1 cellular context compared by ENCODE assay signal in the genomic region with DNA sequence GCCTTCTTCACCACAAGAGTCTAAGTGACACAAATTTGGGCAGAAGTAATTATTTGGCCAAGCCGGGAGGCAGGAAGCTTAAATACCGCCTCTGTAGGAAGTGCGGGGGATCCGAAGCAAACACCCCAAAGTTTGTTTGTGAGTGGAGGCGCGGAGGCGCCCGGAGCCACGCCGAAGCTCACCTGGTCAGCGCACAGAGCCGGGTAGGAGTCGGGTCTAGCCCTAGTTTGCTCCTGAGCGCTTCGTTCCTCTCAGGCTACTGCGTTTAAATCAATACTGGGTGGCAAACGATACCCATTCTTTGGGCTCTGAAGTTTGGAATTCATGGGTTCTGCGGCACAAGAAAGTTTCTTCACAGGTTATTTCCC.
A peak's percentile ranks its signal among the peaks of the same experiment; 100 is the strongest.
TF ChIP-seq lines count a peak whose summit lies in the region.

No MANE protein-coding gene starts in this region.

TF ChIP-seq in H1, 55 proteins besides CTCF, POLR2A, EP300 and RAD21 (continued from another document):
- TF ChIP-seq, protein P1, sequence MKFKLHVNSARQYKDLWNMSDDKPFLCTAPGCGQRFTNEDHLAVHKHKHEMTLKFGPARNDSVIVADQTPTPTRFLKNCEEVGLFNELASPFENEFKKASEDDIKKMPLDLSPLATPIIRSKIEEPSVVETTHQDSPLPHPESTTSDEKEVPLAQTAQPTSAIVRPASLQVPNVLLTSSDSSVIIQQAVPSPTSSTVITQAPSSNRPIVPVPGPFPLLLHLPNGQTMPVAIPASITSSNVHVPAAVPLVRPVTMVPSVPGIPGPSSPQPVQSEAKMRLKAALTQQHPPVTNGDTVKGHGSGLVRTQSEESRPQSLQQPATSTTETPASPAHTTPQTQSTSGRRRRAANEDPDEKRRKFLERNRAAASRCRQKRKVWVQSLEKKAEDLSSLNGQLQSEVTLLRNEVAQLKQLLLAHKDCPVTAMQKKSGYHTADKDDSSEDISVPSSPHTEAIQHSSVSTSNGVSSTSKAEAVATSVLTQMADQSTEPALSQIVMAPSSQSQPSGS (IDR thresholded peaks at IDR 0.05; ENCODE audit: low read length), result no peak
- TF ChIP-seq GTF2F1 (IDR thresholded peaks at IDR 0.05; ENCODE audit: borderline replicate concordance, low read depth, low read length) (no peak), NANOG (IDR thresholded peaks at IDR 0.05; ENCODE audit: insufficient read depth, low read depth, low read length, poor library complexity, severe bottlenecking) (no peak), TAF7 (optimal IDR thresholded peaks at IDR 0.05; ENCODE audit: borderline replicate concordance, low read depth, low read length) (no peak), EGR1 (IDR thresholded peaks at IDR 0.05; ENCODE audit: borderline replicate concordance, low read depth, low read length) (no peak), BCL11A (IDR thresholded peaks at IDR 0.05; ENCODE audit: low read depth in 2 of 2, low read length in 2 of 2) (no peak), TBP (IDR thresholded peaks at IDR 0.05; ENCODE audit: low read depth, low read length) (0 out of 2 replicates have a peak, but pooled peaks have one; percentile 3), KDM1A (IDR thresholded peaks at IDR 0.05; ENCODE audit: borderline replicate concordance, low read length) (no peak), CBX5 (IDR thresholded peaks at IDR 0.05; ENCODE audit: low read depth, low read length) (no peak), YY1 (IDR thresholded peaks at IDR 0.05; ENCODE audit: low read depth, low read length) (0 out of 2 replicates have a peak, but pooled peaks have one; percentile 24), CBX8 (IDR thresholded peaks at IDR 0.05; ENCODE audit: borderline replicate concordance, low read depth, low read length) (no peak)
- TF ChIP-seq, protein P2, sequence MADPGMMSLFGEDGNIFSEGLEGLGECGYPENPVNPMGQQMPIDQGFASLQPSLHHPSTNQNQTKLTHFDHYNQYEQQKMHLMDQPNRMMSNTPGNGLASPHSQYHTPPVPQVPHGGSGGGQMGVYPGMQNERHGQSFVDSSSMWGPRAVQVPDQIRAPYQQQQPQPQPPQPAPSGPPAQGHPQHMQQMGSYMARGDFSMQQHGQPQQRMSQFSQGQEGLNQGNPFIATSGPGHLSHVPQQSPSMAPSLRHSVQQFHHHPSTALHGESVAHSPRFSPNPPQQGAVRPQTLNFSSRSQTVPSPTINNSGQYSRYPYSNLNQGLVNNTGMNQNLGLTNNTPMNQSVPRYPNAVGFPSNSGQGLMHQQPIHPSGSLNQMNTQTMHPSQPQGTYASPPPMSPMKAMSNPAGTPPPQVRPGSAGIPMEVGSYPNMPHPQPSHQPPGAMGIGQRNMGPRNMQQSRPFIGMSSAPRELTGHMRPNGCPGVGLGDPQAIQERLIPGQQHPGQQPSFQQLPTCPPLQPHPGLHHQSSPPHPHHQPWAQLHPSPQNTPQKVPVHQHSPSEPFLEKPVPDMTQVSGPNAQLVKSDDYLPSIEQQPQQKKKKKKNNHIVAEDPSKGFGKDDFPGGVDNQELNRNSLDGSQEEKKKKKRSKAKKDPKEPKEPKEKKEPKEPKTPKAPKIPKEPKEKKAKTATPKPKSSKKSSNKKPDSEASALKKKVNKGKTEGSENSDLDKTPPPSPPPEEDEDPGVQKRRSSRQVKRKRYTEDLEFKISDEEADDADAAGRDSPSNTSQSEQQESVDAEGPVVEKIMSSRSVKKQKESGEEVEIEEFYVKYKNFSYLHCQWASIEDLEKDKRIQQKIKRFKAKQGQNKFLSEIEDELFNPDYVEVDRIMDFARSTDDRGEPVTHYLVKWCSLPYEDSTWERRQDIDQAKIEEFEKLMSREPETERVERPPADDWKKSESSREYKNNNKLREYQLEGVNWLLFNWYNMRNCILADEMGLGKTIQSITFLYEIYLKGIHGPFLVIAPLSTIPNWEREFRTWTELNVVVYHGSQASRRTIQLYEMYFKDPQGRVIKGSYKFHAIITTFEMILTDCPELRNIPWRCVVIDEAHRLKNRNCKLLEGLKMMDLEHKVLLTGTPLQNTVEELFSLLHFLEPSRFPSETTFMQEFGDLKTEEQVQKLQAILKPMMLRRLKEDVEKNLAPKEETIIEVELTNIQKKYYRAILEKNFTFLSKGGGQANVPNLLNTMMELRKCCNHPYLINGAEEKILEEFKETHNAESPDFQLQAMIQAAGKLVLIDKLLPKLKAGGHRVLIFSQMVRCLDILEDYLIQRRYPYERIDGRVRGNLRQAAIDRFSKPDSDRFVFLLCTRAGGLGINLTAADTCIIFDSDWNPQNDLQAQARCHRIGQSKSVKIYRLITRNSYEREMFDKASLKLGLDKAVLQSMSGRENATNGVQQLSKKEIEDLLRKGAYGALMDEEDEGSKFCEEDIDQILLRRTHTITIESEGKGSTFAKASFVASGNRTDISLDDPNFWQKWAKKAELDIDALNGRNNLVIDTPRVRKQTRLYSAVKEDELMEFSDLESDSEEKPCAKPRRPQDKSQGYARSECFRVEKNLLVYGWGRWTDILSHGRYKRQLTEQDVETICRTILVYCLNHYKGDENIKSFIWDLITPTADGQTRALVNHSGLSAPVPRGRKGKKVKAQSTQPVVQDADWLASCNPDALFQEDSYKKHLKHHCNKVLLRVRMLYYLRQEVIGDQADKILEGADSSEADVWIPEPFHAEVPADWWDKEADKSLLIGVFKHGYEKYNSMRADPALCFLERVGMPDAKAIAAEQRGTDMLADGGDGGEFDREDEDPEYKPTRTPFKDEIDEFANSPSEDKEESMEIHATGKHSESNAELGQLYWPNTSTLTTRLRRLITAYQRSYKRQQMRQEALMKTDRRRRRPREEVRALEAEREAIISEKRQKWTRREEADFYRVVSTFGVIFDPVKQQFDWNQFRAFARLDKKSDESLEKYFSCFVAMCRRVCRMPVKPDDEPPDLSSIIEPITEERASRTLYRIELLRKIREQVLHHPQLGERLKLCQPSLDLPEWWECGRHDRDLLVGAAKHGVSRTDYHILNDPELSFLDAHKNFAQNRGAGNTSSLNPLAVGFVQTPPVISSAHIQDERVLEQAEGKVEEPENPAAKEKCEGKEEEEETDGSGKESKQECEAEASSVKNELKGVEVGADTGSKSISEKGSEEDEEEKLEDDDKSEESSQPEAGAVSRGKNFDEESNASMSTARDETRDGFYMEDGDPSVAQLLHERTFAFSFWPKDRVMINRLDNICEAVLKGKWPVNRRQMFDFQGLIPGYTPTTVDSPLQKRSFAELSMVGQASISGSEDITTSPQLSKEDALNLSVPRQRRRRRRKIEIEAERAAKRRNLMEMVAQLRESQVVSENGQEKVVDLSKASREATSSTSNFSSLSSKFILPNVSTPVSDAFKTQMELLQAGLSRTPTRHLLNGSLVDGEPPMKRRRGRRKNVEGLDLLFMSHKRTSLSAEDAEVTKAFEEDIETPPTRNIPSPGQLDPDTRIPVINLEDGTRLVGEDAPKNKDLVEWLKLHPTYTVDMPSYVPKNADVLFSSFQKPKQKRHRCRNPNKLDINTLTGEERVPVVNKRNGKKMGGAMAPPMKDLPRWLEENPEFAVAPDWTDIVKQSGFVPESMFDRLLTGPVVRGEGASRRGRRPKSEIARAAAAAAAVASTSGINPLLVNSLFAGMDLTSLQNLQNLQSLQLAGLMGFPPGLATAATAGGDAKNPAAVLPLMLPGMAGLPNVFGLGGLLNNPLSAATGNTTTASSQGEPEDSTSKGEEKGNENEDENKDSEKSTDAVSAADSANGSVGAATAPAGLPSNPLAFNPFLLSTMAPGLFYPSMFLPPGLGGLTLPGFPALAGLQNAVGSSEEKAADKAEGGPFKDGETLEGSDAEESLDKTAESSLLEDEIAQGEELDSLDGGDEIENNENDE (IDR thresholded peaks at IDR 0.05; ENCODE audit: insufficient replicate concordance, low read length), result no peak
- TF ChIP-seq, protein P3, sequence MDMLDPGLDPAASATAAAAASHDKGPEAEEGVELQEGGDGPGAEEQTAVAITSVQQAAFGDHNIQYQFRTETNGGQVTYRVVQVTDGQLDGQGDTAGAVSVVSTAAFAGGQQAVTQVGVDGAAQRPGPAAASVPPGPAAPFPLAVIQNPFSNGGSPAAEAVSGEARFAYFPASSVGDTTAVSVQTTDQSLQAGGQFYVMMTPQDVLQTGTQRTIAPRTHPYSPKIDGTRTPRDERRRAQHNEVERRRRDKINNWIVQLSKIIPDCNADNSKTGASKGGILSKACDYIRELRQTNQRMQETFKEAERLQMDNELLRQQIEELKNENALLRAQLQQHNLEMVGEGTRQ (IDR thresholded peaks at IDR 0.05; ENCODE audit: low read length), result no peak
